18 cellular contexts compared by ENCODE assay signal in genomic region chr19:4712771-4713170, GRCh38. TPM values are rescaled to one million over a fixed set of nuclear protein-coding genes. Genes with fewer than 3 reads are reported as not detected.
A peak's percentile ranks its signal among the peaks of the same experiment; 100 is the strongest.
DNase-seq lines count a peak whose midpoint lies in the region; ATAC-seq and TF ChIP-seq lines count a peak whose summit lies in the region.
"Had no signal": no experiment of that assay in that cellular context is flagged by ENCODE, and none has a peak within 500 bp of the region (broad histone marks: within the 10 kb centered on the region; RNA-seq: fewer than 3 reads in every experiment).

No MANE protein-coding gene starts in this region.

- H3K4me1 ChIP-seq in RWPE2 (ENCODE audit: insufficient read depth, poor library complexity, severe bottlenecking) (peaks cover 32% of the 10 kb centered on the region), duodenal mucosa (ENCODE audit: control insufficient read depth in 1 of 2, insufficient read depth in 2 of 2, low read length in 2 of 2) (peaks cover 8 to 23% of the 10 kb centered on the region in 2 donors), tibial nerve (peaks cover 0 to 46% (median 0%) of the 10 kb centered on the region in 4 donors)

- no peak for DNase-seq in RWPE2 (ENCODE audit: low spot score)
- DNase-seq in myocyte (ENCODE audit: low read depth), result peak; percentile 94
- no peak for DNase-seq in tibial nerve (ENCODE audit: low spot score in 2 of 2)
- no peak for DNase-seq in retina
- no peak for DNase-seq in hippocampal formation (lab: John Stamatoyannopoulos, UW)
- no peak for DNase-seq in effector CD8-positive, alpha-beta T cell (lab: John Stamatoyannopoulos, UW)
- DNase-seq: activated CD4-positive, alpha-beta memory T cell treated with anti-CD3 and anti-CD28 coated beads, Interleukin-2, amount 10 ng/mL, durations not matched to agents 7 days and 5 days; DMS79; endodermal cell; glutamatergic neuron; Kasumi-1; NCI-H2081; spleen; testis had no signal

- peak overlapping the region in 1 of 2 donors; percentile 27 for H3K9ac ChIP-seq in duodenal mucosa (ENCODE audit: low read depth in 1 of 2, low read length in 2 of 2)
- H3K9ac ChIP-seq: BLaER1 treated with 17β-estradiol and CSF1 and Interleukin-3, amounts not matched to agents 10 nM and 100 nM had no signal

- no peak overlapping the region for H3K4me3 ChIP-seq in RWPE2 (ENCODE audit: severe bottlenecking)
- no peak overlapping the region for H3K4me3 ChIP-seq in duodenal mucosa (ENCODE audit: low read depth in 1 of 2, low read length in 2 of 2)
- no peak overlapping the region for H3K4me3 ChIP-seq in tibial nerve
- H3K4me3 ChIP-seq: BLaER1 treated with 17β-estradiol and CSF1 and Interleukin-3, amounts not matched to agents 10 nM and 100 nM; spleen; testis had no signal

- TF ChIP-seq EP300 in tibial nerve (IDR thresholded peaks at IDR 0.05), result no peak

- H3K9me3 ChIP-seq in RWPE2 (ENCODE audit: severe bottlenecking), result no peaks in the 10 kb centered on the region
- H3K9me3 ChIP-seq in duodenal mucosa (ENCODE audit: control insufficient read depth in 1 of 2, low read length in 2 of 2), result no peaks in the 10 kb centered on the region
- H3K9me3 ChIP-seq in tibial nerve, result no peaks in the 10 kb centered on the region
- H3K9me3 ChIP-seq: spleen, testis had no signal

- peak overlapping the region; percentile 99 for H3K27ac ChIP-seq in RWPE2 (ENCODE audit: poor library complexity, severe bottlenecking)
- peak overlapping the region; percentile 57 for H3K27ac ChIP-seq in duodenal mucosa (ENCODE audit: low read depth, low read length)
- peak overlapping the region in 3 of 4 donors; percentile 2 to 40 (median 40) for H3K27ac ChIP-seq in tibial nerve
- H3K27ac ChIP-seq: BLaER1 treated with 17β-estradiol and CSF1 and Interleukin-3, amounts not matched to agents 10 nM and 100 nM; HL-60; testis had no signal

- peaks cover 91% of the 10 kb centered on the region for H3K36me3 ChIP-seq in RWPE2 (ENCODE audit: low read depth)
- peaks cover 28 to 83% of the 10 kb centered on the region in 2 donors for H3K36me3 ChIP-seq in duodenal mucosa (ENCODE audit: control insufficient read depth in 1 of 2, insufficient read depth in 2 of 2, low read length in 2 of 2)
- peaks cover 3 to 88% (median 7%) of the 10 kb centered on the region in 3 donors for H3K36me3 ChIP-seq in tibial nerve

- TF ChIP-seq POLR2A in tibial nerve (IDR thresholded peaks at IDR 0.05), result no peak

- TF ChIP-seq CTCF in RWPE2 (IDR thresholded peaks at IDR 0.05; ENCODE audit: poor library complexity, severe bottlenecking) (no peak), tibial nerve (IDR thresholded peaks at IDR 0.05) (no peak)

- no peak for ATAC-seq in RWPE2 (ENCODE audit: low read depth)
- ATAC-seq: activated T-helper 17 cell treated with anti-CD3 and anti-CD28 coated beads, Interleukin-2, amount 50 U/mL, for 72 hours had no signal

- 84 to 92% methylated on average over 8 to 14 of the region's 14 CpGs for WGBS in tibial nerve, 2 donors

- H3K27me3 ChIP-seq in RWPE2 (ENCODE audit: insufficient read depth, poor library complexity, severe bottlenecking) (no peaks in the 10 kb centered on the region), duodenal mucosa (ENCODE audit: control insufficient read depth in 1 of 2, insufficient read depth in 2 of 2, low read length in 2 of 2) (no peaks in the 10 kb centered on the region), tibial nerve (no peaks in the 10 kb centered on the region)
- H3K27me3 ChIP-seq: BLaER1 treated with 17β-estradiol and CSF1 and Interleukin-3, amounts not matched to agents 10 nM and 100 nM; spleen; testis had no signal

RNA-seq across cellular contexts. Expression of gene DPP9, which starts 10.9 kb away (rescaled TPM):
- total RNA-seq in myocyte, result 44.7 and 49.4 TPM in 2 replicates
- polyA plus RNA-seq in myocyte (2012), result 38.3 TPM
- 100 to 1,000 TPM in 1 of 4 donors, 10 to 100 TPM in 3; 53.9 to 134 (median 68.0) TPM for total RNA-seq in tibial nerve

RNA-seq across cellular contexts. Expression of gene MYDGF, which starts 42.6 kb away (rescaled TPM):
- total RNA-seq in myocyte, result 64.6 and 65.2 TPM in 2 replicates
- 274 TPM for polyA plus RNA-seq in myocyte (2012)
- total RNA-seq in tibial nerve, result 10 to 100 TPM; 33.5 to 48.7 (median 41.5) TPM

Comparison
In these comparisons a context has a peak if more than half of its experiments do, and no peak if none do; other contexts are left out.
1. H3K27ac ChIP-seq: peak in every context shown above with its lines; median percentile 99 in RWPE2; 57 in duodenal mucosa; 40 in tibial nerve.